Comparison of ENCODE assay signal across 17 cellular contexts in genomic region chr9:109113239-109113638, GRCh38. TPM values are rescaled to one million over a fixed set of nuclear protein-coding genes. Genes with fewer than 3 reads are reported as not detected.
DNase-seq lines count a peak whose midpoint lies in the region; ATAC-seq and TF ChIP-seq lines count a peak whose summit lies in the region.
"Had no signal": no experiment of that assay in that cellular context is flagged by ENCODE, and none has a peak within 500 bp of the region (broad histone marks: within the 10 kb centered on the region; RNA-seq: fewer than 3 reads in every experiment).

No MANE protein-coding gene starts in this region.

- no peak for TF ChIP-seq POLR2A in body of pancreas (IDR thresholded peaks at IDR 0.05)

- H3K9ac ChIP-seq in BLaER1 treated with 17β-estradiol and CSF1 and Interleukin-3, amounts not matched to agents 10 nM and 100 nM = no peak overlapping the region
- no peak overlapping the region for H3K9ac ChIP-seq in rectal smooth muscle tissue (ENCODE audit: low read length)

- intact Hi-C loops in body of pancreas (cut with DNase I) = no loop called here

- H3K27me3 ChIP-seq in BLaER1 treated with 17β-estradiol and CSF1 and Interleukin-3, amounts not matched to agents 10 nM and 100 nM = no peaks in the 10 kb centered on the region
- H3K27me3 ChIP-seq in body of pancreas = no peaks in the 10 kb centered on the region
- H3K27me3 ChIP-seq in rectal smooth muscle tissue (ENCODE audit: control insufficient read depth, insufficient read depth, low read length) = no peaks in the 10 kb centered on the region
- H3K27me3 ChIP-seq: ascending aorta, BE2C had no signal

- ATAC-seq in body of pancreas = no peak
- ATAC-seq in GM18520 (IDR thresholded peaks at IDR 0.05; ENCODE audit: unreplicated experiment) = no peak
- ATAC-seq in GM19351 (IDR thresholded peaks at IDR 0.05; ENCODE audit: unreplicated experiment) = no peak
- ATAC-seq: esophagus mucosa, natural killer cell had no signal

- peak overlapping the region in 7 of 11 experiments; percentile 18 to 53 (median 27); a peak in 9 of 22 replicates for H3K4me2 ChIP-seq in BLaER1 treated with 17β-estradiol and CSF1 and Interleukin-3, amounts not matched to agents 10 nM and 100 nM

- POLR2A ChIA-PET in HEK293 (lab: Yijun Ruan, JAX) = no interaction called here

- WGBS in body of pancreas, 2 donors = 44 to 47% methylated on average over 3 of the region's 3 CpGs

- H3K4me3 ChIP-seq in BLaER1 treated with 17β-estradiol and CSF1 and Interleukin-3, amounts not matched to agents 10 nM and 100 nM = no peak overlapping the region
- H3K4me3 ChIP-seq in HEK293 (ENCODE audit: low read depth, low read length) (no peak overlapping the region), body of pancreas (no peak overlapping the region), rectal smooth muscle tissue (ENCODE audit: low read length) (no peak overlapping the region)
- H3K4me3 ChIP-seq: ascending aorta had no signal

- peaks cover 0 to 32% (median 12%) of the 10 kb centered on the region in 11 experiments; a peak in 10 of 22 replicates for H3K36me3 ChIP-seq in BLaER1 treated with 17β-estradiol and CSF1 and Interleukin-3, amounts not matched to agents 10 nM and 100 nM
- H3K36me3 ChIP-seq in HEK293 (ENCODE audit: control insufficient read depth in 2 of 2, insufficient read depth in 1 of 2, low read length in 2 of 2) (no peaks in the 10 kb centered on the region; a peak in 1 of 3 replicates), body of pancreas (replicated peaks in 1 of 2; ENCODE audit: insufficient read depth in 1 of 2, low read depth in 2 of 2) (no peaks in the 10 kb centered on the region), rectal smooth muscle tissue (ENCODE audit: control insufficient read depth, insufficient read depth, low read length) (no peaks in the 10 kb centered on the region)
- H3K36me3 ChIP-seq: ascending aorta had no signal

- no peaks in the 10 kb centered on the region for H3K9me3 ChIP-seq in BLaER1 treated with 17β-estradiol and CSF1 and Interleukin-3, amounts not matched to agents 10 nM and 100 nM (replicated peaks in 1 of 11)
- no peaks in the 10 kb centered on the region for H3K9me3 ChIP-seq in HEK293 (ENCODE audit: control insufficient read depth, insufficient read depth, low read depth, low read length)
- no peaks in the 10 kb centered on the region for H3K9me3 ChIP-seq in body of pancreas
- H3K9me3 ChIP-seq: ascending aorta, BE2C had no signal

- H3K27ac ChIP-seq in BLaER1 treated with 17β-estradiol and CSF1 and Interleukin-3, amounts not matched to agents 10 nM and 100 nM = no peak overlapping the region
- no peak overlapping the region for H3K27ac ChIP-seq in HEK293 (ENCODE audit: extremely low read depth, low read depth, low read length)
- peak overlapping the region; percentile 31 to 77 (median 71) for H3K27ac ChIP-seq in body of pancreas
- peak overlapping the region; percentile 77 for H3K27ac ChIP-seq in rectal smooth muscle tissue (ENCODE audit: low read depth, low read length)

- CTCF ChIA-PET in HEK293 (lab: Yijun Ruan, JAX) = no interaction called here

- H3K4me1 ChIP-seq in BLaER1 treated with 17β-estradiol and CSF1 and Interleukin-3, amounts not matched to agents 10 nM and 100 nM = peaks cover 54 to 99% (median 87%) of the 10 kb centered on the region in 10 experiments
- H3K4me1 ChIP-seq in HEK293 (ENCODE audit: control insufficient read depth, insufficient read depth, low read length) = peaks cover 23% of the 10 kb centered on the region
- H3K4me1 ChIP-seq in body of pancreas = peaks cover 98% of the 10 kb centered on the region
- H3K4me1 ChIP-seq in rectal smooth muscle tissue (ENCODE audit: control insufficient read depth, insufficient read depth, low read length) = peaks cover 46% of the 10 kb centered on the region
- H3K4me1 ChIP-seq: BE2C had no signal

- TF ChIP-seq CTCF in HEK293 (tag by site-specific recombination; IDR thresholded peaks at IDR 0.05) = no peak
- no peak for TF ChIP-seq CTCF in body of pancreas (IDR thresholded peaks at IDR 0.05)

- DNase-seq in body of pancreas (no peak), A172 (ENCODE audit: low spot score) (no peak)
- DNase-seq: activated CD4-positive, alpha-beta memory T cell treated with anti-CD3 and anti-CD28 coated beads for 36 hours; BE2C; DMS79 treated with DMSO at 0.1 percent for 48 hours; hypothalamus; IMR-90; natural killer cell; NCI-H1105 had no signal

- peaks cover 46 to 100% (median 99%) of the 10 kb centered on the region in 11 experiments for H4K20me1 ChIP-seq in BLaER1 treated with 17β-estradiol and CSF1 and Interleukin-3, amounts not matched to agents 10 nM and 100 nM

TF ChIP-seq in HEK293, 187 proteins besides CTCF, POLR2A, EP300 and RAD21:
- TF ChIP-seq, protein P1, sequence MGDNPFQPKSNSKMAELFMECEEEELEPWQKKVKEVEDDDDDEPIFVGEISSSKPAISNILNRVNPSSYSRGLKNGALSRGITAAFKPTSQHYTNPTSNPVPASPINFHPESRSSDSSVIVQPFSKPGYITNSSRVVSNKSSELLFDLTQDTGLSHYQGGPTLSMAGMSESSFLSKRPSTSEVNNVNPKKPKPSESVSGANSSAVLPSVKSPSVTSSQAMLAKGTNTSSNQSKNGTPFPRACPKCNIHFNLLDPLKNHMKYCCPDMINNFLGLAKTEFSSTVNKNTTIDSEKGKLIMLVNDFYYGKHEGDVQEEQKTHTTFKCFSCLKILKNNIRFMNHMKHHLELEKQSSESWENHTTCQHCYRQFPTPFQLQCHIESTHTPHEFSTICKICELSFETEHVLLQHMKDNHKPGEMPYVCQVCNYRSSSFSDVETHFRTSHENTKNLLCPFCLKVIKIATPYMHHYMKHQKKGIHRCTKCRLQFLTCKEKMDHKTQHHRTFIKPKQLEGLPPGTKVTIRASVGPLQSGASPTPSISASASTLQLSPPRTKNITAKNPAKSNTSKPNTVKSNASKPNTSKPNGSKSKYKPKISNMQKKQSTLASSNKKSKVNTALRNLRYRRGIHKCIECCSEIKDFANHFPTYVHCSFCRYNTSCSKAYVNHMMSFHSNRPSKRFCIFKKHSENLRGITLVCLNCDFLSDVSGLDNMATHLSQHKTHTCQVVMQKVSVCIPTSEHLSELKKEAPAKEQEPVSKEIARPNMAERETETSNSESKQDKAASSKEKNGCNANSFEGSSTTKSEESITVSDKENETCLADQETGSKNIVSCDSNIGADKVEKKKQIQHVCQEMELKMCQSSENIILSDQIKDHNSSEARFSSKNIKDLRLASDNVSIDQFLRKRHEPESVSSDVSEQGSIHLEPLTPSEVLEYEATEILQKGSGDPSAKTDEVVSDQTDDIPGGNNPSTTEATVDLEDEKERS (tag by site-specific recombination; IDR thresholded peaks at IDR 0.05) = no peak
- TF ChIP-seq ZXDB (tag by site-specific recombination; IDR thresholded peaks at IDR 0.05) = peak; percentile 59; the same call in 1 of the 2 replicates
- no peak for TF ChIP-seq ZNF654 (tag by site-specific recombination; IDR thresholded peaks at IDR 0.05; ENCODE audit: low read depth)
- no peak for TF ChIP-seq ZNF596 (tag by site-specific recombination; IDR thresholded peaks at IDR 0.05)
- TF ChIP-seq, protein P2, sequence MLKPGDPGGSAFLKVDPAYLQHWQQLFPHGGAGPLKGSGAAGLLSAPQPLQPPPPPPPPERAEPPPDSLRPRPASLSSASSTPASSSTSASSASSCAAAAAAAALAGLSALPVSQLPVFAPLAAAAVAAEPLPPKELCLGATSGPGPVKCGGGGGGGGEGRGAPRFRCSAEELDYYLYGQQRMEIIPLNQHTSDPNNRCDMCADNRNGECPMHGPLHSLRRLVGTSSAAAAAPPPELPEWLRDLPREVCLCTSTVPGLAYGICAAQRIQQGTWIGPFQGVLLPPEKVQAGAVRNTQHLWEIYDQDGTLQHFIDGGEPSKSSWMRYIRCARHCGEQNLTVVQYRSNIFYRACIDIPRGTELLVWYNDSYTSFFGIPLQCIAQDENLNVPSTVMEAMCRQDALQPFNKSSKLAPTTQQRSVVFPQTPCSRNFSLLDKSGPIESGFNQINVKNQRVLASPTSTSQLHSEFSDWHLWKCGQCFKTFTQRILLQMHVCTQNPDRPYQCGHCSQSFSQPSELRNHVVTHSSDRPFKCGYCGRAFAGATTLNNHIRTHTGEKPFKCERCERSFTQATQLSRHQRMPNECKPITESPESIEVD (tag by site-specific recombination; IDR thresholded peaks at IDR 0.05) = peak; percentile 93
- no peak for TF ChIP-seq YY2 (tag by site-specific recombination; IDR thresholded peaks at IDR 0.05)

RNA-seq across cellular contexts. Expression of gene TMEM245, which starts 6.5 kb away (rescaled TPM):
- total RNA-seq in body of pancreas = 10 to 100 TPM; 38.9 to 47.0 TPM
- 45.5 and 46.0 TPM in 2 replicates for total RNA-seq in A172 (2014; rRNA removed; shearing (Covaris generic))

RNA-seq across cellular contexts. Expression of gene FRRS1L, which starts 53.8 kb away (rescaled TPM):
- under 1 TPM; 0.33 to 0.52 TPM for total RNA-seq in body of pancreas
- total RNA-seq in A172 (2014; rRNA removed; shearing (Covaris generic)) = not detected in 2 replicates
- total RNA-seq: activated CD4-positive, alpha-beta memory T cell treated with anti-CD3 and anti-CD28 coated beads for 36 hours; esophagus mucosa; H4; natural killer cell had no signal

Comparison
In these comparisons a context has a peak if more than half of its experiments do, and no peak if none do; other contexts are left out.
1. H3K27ac ChIP-seq: peak in body of pancreas (4 of 4) and rectal smooth muscle tissue (single experiment); none in BLaER1 treated with 17β-estradiol and CSF1 and Interleukin-3, amounts not matched to agents 10 nM and 100 nM (0 of 11) and HEK293 (single experiment).